ENCODE assay signal across 1 cellular context in the genomic region with DNA sequence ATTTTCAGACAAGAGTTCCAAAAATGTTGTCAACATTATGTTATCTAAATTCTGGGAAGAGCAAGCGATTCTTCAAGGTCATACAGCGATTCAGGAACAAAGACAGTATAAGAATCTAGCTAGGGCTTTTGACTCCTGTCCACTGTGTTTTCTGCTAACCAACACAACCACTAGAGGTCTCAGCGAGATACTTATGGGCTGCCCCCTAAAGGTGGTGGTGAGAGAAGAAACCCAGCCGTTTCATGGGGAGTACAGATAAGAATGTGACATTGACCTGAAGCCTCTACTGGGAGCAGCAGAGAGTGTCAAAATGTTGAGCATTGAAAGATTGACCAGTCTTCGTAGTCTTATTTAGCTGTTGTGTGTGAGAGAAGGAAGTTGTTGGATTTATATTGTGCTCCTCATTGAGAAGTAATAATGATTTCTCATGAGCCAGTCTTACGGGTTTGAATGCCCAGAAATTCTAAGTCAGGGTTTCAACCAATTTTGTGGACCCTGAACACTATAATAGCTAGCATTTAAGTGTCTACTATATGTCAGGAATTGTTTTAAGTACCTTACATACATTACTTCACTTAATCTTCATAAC.
TF ChIP-seq lines count a peak whose summit lies in the region.

No MANE protein-coding gene starts in this region.

TF ChIP-seq in K562, 482 proteins besides CTCF, POLR2A, EP300 and RAD21 (continued from another document and continues in another):
- 0 out of 2 replicates have a peak, but pooled peaks have one; percentile 17 for TF ChIP-seq SMARCE1 (IDR thresholded peaks at IDR 0.05)
- TF ChIP-seq ARID2 (IDR thresholded peaks at IDR 0.05), result no peak
- no peak for TF ChIP-seq XRCC3 (IDR thresholded peaks at IDR 0.05)
- no peak for TF ChIP-seq ZNF140 (CRISPR knock-in tag; IDR thresholded peaks at IDR 0.05)
- TF ChIP-seq SMC3 (conservative IDR thresholded peaks at IDR 0.05; ENCODE audit: insufficient read depth, low read depth, low read length), result peak; percentile 75
- TF ChIP-seq, protein P1, sequence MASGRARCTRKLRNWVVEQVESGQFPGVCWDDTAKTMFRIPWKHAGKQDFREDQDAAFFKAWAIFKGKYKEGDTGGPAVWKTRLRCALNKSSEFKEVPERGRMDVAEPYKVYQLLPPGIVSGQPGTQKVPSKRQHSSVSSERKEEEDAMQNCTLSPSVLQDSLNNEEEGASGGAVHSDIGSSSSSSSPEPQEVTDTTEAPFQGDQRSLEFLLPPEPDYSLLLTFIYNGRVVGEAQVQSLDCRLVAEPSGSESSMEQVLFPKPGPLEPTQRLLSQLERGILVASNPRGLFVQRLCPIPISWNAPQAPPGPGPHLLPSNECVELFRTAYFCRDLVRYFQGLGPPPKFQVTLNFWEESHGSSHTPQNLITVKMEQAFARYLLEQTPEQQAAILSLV (tag; IDR thresholded peaks at IDR 0.05), result no peak
- TF ChIP-seq, protein P2, sequence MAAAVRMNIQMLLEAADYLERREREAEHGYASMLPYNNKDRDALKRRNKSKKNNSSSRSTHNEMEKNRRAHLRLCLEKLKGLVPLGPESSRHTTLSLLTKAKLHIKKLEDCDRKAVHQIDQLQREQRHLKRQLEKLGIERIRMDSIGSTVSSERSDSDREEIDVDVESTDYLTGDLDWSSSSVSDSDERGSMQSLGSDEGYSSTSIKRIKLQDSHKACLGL (CRISPR knock-in tag; IDR thresholded peaks at IDR 0.05; ENCODE audit: borderline replicate concordance, poor library complexity, severe bottlenecking), result no peak
- TF ChIP-seq, protein P3, sequence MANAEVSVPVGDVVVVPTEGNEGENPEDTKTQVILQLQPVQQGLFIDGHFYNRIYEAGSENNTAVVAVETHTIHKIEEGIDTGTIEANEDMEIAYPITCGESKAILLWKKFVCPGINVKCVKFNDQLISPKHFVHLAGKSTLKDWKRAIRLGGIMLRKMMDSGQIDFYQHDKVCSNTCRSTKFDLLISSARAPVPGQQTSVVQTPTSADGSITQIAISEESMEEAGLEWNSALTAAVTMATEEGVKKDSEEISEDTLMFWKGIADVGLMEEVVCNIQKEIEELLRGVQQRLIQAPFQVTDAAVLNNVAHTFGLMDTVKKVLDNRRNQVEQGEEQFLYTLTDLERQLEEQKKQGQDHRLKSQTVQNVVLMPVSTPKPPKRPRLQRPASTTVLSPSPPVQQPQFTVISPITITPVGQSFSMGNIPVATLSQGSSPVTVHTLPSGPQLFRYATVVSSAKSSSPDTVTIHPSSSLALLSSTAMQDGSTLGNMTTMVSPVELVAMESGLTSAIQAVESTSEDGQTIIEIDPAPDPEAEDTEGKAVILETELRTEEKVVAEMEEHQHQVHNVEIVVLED (CRISPR knock-in tag; IDR thresholded peaks at IDR 0.05), result no peak
- TF ChIP-seq RHOXF2B (CRISPR knock-in tag; conservative IDR thresholded peaks at IDR 0.05), result no peak
- no peak for TF ChIP-seq MTA1 (IDR thresholded peaks at IDR 0.05; ENCODE audit: borderline replicate concordance)
- TF ChIP-seq MTF1 (CRISPR knock-in tag; IDR thresholded peaks at IDR 0.05; ENCODE audit: borderline replicate concordance), result no peak
- TF ChIP-seq, protein P4, sequence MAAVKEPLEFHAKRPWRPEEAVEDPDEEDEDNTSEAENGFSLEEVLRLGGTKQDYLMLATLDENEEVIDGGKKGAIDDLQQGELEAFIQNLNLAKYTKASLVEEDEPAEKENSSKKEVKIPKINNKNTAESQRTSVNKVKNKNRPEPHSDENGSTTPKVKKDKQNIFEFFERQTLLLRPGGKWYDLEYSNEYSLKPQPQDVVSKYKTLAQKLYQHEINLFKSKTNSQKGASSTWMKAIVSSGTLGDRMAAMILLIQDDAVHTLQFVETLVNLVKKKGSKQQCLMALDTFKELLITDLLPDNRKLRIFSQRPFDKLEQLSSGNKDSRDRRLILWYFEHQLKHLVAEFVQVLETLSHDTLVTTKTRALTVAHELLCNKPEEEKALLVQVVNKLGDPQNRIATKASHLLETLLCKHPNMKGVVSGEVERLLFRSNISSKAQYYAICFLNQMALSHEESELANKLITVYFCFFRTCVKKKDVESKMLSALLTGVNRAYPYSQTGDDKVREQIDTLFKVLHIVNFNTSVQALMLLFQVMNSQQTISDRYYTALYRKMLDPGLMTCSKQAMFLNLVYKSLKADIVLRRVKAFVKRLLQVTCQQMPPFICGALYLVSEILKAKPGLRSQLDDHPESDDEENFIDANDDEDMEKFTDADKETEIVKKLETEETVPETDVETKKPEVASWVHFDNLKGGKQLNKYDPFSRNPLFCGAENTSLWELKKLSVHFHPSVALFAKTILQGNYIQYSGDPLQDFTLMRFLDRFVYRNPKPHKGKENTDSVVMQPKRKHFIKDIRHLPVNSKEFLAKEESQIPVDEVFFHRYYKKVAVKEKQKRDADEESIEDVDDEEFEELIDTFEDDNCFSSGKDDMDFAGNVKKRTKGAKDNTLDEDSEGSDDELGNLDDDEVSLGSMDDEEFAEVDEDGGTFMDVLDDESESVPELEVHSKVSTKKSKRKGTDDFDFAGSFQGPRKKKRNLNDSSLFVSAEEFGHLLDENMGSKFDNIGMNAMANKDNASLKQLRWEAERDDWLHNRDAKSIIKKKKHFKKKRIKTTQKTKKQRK (IDR thresholded peaks at IDR 0.05; ENCODE audit: borderline replicate concordance, low read depth, low read length), result no peak
- no peak for TF ChIP-seq MECOM (CRISPR knock-in tag; IDR thresholded peaks at IDR 0.05)
- TF ChIP-seq, protein P5, sequence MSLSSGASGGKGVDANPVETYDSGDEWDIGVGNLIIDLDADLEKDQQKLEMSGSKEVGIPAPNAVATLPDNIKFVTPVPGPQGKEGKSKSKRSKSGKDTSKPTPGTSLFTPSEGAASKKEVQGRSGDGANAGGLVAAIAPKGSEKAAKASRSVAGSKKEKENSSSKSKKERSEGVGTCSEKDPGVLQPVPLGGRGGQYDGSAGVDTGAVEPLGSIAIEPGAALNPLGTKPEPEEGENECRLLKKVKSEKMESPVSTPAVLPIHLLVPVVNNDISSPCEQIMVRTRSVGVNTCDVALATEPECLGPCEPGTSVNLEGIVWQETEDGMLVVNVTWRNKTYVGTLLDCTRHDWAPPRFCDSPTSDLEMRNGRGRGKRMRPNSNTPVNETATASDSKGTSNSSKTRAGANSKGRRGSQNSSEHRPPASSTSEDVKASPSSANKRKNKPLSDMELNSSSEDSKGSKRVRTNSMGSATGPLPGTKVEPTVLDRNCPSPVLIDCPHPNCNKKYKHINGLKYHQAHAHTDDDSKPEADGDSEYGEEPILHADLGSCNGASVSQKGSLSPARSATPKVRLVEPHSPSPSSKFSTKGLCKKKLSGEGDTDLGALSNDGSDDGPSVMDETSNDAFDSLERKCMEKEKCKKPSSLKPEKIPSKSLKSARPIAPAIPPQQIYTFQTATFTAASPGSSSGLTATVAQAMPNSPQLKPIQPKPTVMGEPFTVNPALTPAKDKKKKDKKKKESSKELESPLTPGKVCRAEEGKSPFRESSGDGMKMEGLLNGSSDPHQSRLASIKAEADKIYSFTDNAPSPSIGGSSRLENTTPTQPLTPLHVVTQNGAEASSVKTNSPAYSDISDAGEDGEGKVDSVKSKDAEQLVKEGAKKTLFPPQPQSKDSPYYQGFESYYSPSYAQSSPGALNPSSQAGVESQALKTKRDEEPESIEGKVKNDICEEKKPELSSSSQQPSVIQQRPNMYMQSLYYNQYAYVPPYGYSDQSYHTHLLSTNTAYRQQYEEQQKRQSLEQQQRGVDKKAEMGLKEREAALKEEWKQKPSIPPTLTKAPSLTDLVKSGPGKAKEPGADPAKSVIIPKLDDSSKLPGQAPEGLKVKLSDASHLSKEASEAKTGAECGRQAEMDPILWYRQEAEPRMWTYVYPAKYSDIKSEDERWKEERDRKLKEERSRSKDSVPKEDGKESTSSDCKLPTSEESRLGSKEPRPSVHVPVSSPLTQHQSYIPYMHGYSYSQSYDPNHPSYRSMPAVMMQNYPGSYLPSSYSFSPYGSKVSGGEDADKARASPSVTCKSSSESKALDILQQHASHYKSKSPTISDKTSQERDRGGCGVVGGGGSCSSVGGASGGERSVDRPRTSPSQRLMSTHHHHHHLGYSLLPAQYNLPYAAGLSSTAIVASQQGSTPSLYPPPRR (CRISPR knock-in tag; IDR thresholded peaks at IDR 0.05; ENCODE audit: borderline replicate concordance), result no peak
- peak; percentile 65; the same call in 1 of the 2 replicates for TF ChIP-seq SMARCA4 (IDR thresholded peaks at IDR 0.05)
- no peak for TF ChIP-seq BRCA1 (IDR thresholded peaks at IDR 0.05)
- TF ChIP-seq BRCA1 (CRISPR knock-in tag; IDR thresholded peaks at IDR 0.05), result no peak
- no peak for TF ChIP-seq MED1 (CRISPR knock-in tag; IDR thresholded peaks at IDR 0.05; ENCODE audit: borderline replicate concordance)
- peak; percentile 72 for TF ChIP-seq POLR2AphosphoS5 (IDR thresholded peaks at IDR 0.05; ENCODE audit: control insufficient read depth, insufficient read depth, low read depth, low read length)
- TF ChIP-seq, protein P6, sequence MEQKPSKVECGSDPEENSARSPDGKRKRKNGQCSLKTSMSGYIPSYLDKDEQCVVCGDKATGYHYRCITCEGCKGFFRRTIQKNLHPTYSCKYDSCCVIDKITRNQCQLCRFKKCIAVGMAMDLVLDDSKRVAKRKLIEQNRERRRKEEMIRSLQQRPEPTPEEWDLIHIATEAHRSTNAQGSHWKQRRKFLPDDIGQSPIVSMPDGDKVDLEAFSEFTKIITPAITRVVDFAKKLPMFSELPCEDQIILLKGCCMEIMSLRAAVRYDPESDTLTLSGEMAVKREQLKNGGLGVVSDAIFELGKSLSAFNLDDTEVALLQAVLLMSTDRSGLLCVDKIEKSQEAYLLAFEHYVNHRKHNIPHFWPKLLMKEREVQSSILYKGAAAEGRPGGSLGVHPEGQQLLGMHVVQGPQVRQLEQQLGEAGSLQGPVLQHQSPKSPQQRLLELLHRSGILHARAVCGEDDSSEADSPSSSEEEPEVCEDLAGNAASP (IDR thresholded peaks at IDR 0.05), result no peak
- TF ChIP-seq SOX6 (IDR thresholded peaks at IDR 0.05), result peak; percentile 60; the same call in 1 of the 2 replicates
- 0 out of 2 replicates have a peak, but pooled peaks have one; percentile 29 for TF ChIP-seq MYC (IDR thresholded peaks at IDR 0.05; ENCODE audit: low read depth, low read length)
- TF ChIP-seq MYC (CRISPR knock-in tag; IDR thresholded peaks at IDR 0.05; ENCODE audit: borderline replicate concordance, low read depth), result no peak
- 0 out of 2 replicates have a peak, but pooled peaks have one; percentile 39 for TF ChIP-seq PML (IDR thresholded peaks at IDR 0.05; ENCODE audit: low read length)
- TF ChIP-seq, protein P7, sequence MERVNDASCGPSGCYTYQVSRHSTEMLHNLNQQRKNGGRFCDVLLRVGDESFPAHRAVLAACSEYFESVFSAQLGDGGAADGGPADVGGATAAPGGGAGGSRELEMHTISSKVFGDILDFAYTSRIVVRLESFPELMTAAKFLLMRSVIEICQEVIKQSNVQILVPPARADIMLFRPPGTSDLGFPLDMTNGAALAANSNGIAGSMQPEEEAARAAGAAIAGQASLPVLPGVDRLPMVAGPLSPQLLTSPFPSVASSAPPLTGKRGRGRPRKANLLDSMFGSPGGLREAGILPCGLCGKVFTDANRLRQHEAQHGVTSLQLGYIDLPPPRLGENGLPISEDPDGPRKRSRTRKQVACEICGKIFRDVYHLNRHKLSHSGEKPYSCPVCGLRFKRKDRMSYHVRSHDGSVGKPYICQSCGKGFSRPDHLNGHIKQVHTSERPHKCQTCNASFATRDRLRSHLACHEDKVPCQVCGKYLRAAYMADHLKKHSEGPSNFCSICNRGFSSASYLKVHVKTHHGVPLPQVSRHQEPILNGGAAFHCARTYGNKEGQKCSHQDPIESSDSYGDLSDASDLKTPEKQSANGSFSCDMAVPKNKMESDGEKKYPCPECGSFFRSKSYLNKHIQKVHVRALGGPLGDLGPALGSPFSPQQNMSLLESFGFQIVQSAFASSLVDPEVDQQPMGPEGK (CRISPR knock-in tag; IDR thresholded peaks at IDR 0.05; ENCODE audit: borderline replicate concordance), result no peak
- TF ChIP-seq FOXA3 (CRISPR knock-in tag; conservative IDR thresholded peaks at IDR 0.05 in 1 of 2, IDR thresholded peaks at IDR 0.05 in 1 of 2), result no peak
- TF ChIP-seq CXXC5 (CRISPR knock-in tag; IDR thresholded peaks at IDR 0.05), result 0 out of 2 replicates have a peak, but pooled peaks have one; percentile 27
- peak; percentile 72 for TF ChIP-seq KAT2B (IDR thresholded peaks at IDR 0.05; ENCODE audit: low read depth, low read length)
- TF ChIP-seq, protein P8, sequence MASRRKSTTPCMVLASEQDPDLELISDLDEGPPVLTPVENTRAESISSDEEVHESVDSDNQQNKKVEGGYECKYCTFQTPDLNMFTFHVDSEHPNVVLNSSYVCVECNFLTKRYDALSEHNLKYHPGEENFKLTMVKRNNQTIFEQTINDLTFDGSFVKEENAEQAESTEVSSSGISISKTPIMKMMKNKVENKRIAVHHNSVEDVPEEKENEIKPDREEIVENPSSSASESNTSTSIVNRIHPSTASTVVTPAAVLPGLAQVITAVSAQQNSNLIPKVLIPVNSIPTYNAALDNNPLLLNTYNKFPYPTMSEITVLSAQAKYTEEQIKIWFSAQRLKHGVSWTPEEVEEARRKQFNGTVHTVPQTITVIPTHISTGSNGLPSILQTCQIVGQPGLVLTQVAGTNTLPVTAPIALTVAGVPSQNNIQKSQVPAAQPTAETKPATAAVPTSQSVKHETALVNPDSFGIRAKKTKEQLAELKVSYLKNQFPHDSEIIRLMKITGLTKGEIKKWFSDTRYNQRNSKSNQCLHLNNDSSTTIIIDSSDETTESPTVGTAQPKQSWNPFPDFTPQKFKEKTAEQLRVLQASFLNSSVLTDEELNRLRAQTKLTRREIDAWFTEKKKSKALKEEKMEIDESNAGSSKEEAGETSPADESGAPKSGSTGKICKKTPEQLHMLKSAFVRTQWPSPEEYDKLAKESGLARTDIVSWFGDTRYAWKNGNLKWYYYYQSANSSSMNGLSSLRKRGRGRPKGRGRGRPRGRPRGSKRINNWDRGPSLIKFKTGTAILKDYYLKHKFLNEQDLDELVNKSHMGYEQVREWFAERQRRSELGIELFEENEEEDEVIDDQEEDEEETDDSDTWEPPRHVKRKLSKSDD (conservative IDR thresholded peaks at IDR 0.05; ENCODE audit: low read length), result no peak
- no peak for TF ChIP-seq IRF2 (CRISPR knock-in tag; IDR thresholded peaks at IDR 0.05)
- TF ChIP-seq, protein P9, sequence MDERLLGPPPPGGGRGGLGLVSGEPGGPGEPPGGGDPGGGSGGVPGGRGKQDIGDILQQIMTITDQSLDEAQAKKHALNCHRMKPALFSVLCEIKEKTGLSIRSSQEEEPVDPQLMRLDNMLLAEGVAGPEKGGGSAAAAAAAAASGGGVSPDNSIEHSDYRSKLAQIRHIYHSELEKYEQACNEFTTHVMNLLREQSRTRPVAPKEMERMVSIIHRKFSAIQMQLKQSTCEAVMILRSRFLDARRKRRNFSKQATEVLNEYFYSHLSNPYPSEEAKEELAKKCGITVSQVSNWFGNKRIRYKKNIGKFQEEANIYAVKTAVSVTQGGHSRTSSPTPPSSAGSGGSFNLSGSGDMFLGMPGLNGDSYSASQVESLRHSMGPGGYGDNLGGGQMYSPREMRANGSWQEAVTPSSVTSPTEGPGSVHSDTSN (CRISPR knock-in tag; IDR thresholded peaks at IDR 0.05; ENCODE audit: low read depth), result no peak
- TF ChIP-seq, protein P9 (tag; conservative IDR thresholded peaks at IDR 0.05; ENCODE audit: low read depth), result peak; percentile 51; the same call in 1 of the 2 replicates
